Comparison of ENCODE assay signal across 8 cellular contexts in the genomic region with DNA sequence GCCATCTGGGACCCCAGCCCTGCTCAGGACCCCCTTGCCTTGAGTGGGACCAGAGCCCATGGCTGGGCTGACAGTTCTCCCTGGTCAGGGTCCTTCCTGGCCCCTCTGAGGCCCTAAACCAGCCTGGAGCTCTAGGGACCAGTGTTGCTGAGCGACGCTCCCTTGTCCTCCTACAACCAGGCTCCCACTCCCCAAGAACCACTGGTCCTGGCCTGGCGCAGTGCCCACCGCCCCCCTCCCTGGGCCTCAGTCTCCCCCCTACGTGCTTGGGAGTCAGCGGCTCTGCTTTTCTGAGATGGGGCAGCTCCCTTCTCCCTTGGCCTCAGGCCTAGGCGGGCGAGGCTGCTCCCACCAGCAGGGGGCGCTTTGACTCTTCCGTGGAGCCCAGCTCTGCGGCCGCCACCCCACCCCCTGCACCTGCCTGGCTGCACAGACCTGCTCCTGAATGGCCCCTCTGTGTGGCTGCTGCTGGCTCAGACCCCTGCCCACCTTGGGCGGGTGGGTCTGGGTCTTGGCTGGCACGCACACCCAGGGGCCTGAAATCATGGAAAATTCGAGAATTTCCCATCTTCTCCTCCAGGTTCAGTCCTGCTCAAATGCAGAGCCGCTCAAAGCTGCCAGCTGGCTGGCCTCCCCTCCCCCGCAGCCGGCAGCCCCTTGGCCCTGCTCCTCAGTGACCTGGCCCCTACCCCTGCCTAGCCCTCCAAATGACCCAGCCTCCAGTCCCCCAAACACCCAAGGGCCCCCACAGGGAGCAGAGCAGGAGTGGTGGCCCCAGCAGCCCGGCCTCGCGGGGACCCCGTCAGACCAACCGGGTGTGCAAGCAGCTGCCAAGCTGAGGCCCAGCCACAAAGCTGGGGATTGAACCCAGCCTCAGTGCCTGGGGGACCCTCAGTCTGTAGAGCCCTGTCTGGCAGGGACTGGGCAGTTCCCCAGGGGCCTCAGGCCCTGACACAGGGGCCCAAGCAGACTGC. TPM values are rescaled to one million over a fixed set of nuclear protein-coding genes. Genes with fewer than 3 reads are reported as not detected.
A peak's percentile ranks its signal among the peaks of the same experiment; 100 is the strongest.
DNase-seq lines count a peak whose midpoint lies in the region; ATAC-seq, FAIRE-seq and TF ChIP-seq lines count a peak whose summit lies in the region.

No MANE protein-coding gene starts in this region.

- no peak overlapping the region for H4K5ac ChIP-seq in IMR-90 (ENCODE audit: low read depth, low read length)

- intact Hi-C loops in IMR-90 (cut with micrococcal nuclease), result loop anchor here (1.0 kb wide), 1 partner anchor 270 kb away; no protein-coding TSS in a partner anchor
- intact Hi-C loops in tibial artery (cut with DNase I; ENCODE audit: low total_unique reads), result loop anchor here (10.0 kb wide), 1 partner anchor 272 kb away; no protein-coding TSS in a partner anchor

- H3K27me3 ChIP-seq in IMR-90 (ENCODE audit: control insufficient read depth, insufficient read depth, low read length), result peaks cover 19% of the 10 kb centered on the region
- H3K27me3 ChIP-seq in SJSA1 (replicated peaks), result no peaks in the 10 kb centered on the region
- no peaks in the 10 kb centered on the region for H3K27me3 ChIP-seq in parathyroid adenoma (ENCODE audit: control insufficient read depth, insufficient read depth, low read length)
- H3K27me3 ChIP-seq in tibial artery, result peaks cover 0 to 2% of the 10 kb centered on the region in 2 donors

- peak; percentile 86 for TF ChIP-seq CTCF in IMR-90 (conservative IDR thresholded peaks at IDR 0.05; ENCODE audit: low read depth, low read length)
- peak; percentile 79 for TF ChIP-seq CTCF in parathyroid adenoma (IDR thresholded peaks at IDR 0.05)
- TF ChIP-seq CTCF in tibial artery (IDR thresholded peaks at IDR 0.05), result peak; percentile 74 to 80

- dilution Hi-C loops in IMR-90 (cut with HindIII; ENCODE audit: low sequenced_read_pairs, unreplicated experiment), result no loop called here

- 49% methylated on average over 12 of the region's 23 CpGs; no CpG with 5 or more reads in 1 of the 2 experiments for WGBS in IMR-90 (ENCODE audit: extremely low coverage in 2 of 2, insufficient read length in 1 of 2), 2 experiments

- H3K4me2 ChIP-seq in IMR-90 (ENCODE audit: low read depth, low read length), result no peak overlapping the region
- no peak overlapping the region for H3K4me2 ChIP-seq in parathyroid adenoma (ENCODE audit: low read length)

- H3K36me3 ChIP-seq in IMR-90 (ENCODE audit: control insufficient read depth, insufficient read depth, low read length), result no peaks in the 10 kb centered on the region
- no peaks in the 10 kb centered on the region for H3K36me3 ChIP-seq in SJSA1
- H3K36me3 ChIP-seq in parathyroid adenoma (ENCODE audit: control insufficient read depth, insufficient read depth, low read length), result no peaks in the 10 kb centered on the region
- H3K36me3 ChIP-seq in tibial artery, result peaks cover 0 to 15% (median 8%) of the 10 kb centered on the region in 3 donors

- no peak overlapping the region for H2AK5ac ChIP-seq in IMR-90 (ENCODE audit: low read depth, low read length)

- H2BK20ac ChIP-seq in IMR-90 (ENCODE audit: low read depth, low read length), result no peak overlapping the region

- H3K4ac ChIP-seq in IMR-90 (ENCODE audit: low read depth, low read length), result no peak overlapping the region

- FAIRE-seq in GM12891 (lab: Jason Lieb, UNC) (peak; percentile 84), frontal cortex (lab: Jason Lieb, UNC) (no peak)

- H2AK9ac ChIP-seq in IMR-90 (replicated peaks; ENCODE audit: low read depth, low read length, poor library complexity), result no peak overlapping the region

- H2BK120ac ChIP-seq in IMR-90 (ENCODE audit: low read depth, low read length), result no peak overlapping the region

- H2AFZ ChIP-seq in IMR-90 (replicated peaks; ENCODE audit: low read length, poor library complexity) (peak overlapping the region; percentile 41), parathyroid adenoma (no peak overlapping the region)

- no peaks in the 10 kb centered on the region for H3K9me3 ChIP-seq in IMR-90 (ENCODE audit: control insufficient read depth, insufficient read depth, low read length)
- H3K9me3 ChIP-seq in SJSA1 (replicated peaks), result no peaks in the 10 kb centered on the region
- no peaks in the 10 kb centered on the region for H3K9me3 ChIP-seq in parathyroid adenoma (ENCODE audit: control insufficient read depth, low read length)
- H3K9me3 ChIP-seq in tibial artery, result no peaks in the 10 kb centered on the region

- H3K14ac ChIP-seq in IMR-90 (replicated peaks; ENCODE audit: low read depth, low read length), result no peak overlapping the region

- H3K79me1 ChIP-seq in IMR-90 (ENCODE audit: low read depth in 1 of 2, low read length in 2 of 2), result no peaks in the 10 kb centered on the region

- H3K23ac ChIP-seq in IMR-90 (ENCODE audit: low read depth, low read length), result no peak overlapping the region

- no peak overlapping the region for H4K91ac ChIP-seq in IMR-90 (ENCODE audit: insufficient read depth, low read depth, low read length)

- no peak overlapping the region for H2BK5ac ChIP-seq in IMR-90 (ENCODE audit: low read depth, low read length, poor library complexity, severe bottlenecking)

- in situ Hi-C loops in IMR-90 (cut with MboI; ENCODE audit: low sequenced_read_pairs), result loop anchor here (5.0 kb wide), 1 partner anchor 270 kb away; no protein-coding TSS in a partner anchor

- no peaks in the 10 kb centered on the region for H3K9me1 ChIP-seq in IMR-90 (ENCODE audit: insufficient read depth, low read length)

- H3K56ac ChIP-seq in IMR-90 (ENCODE audit: extremely low read depth, insufficient read depth, low read length), result no peak overlapping the region

- no peak overlapping the region for H3K18ac ChIP-seq in IMR-90 (ENCODE audit: low read depth, low read length)

- CTCF ChIA-PET in IMR-90 (lab: Yijun Ruan, JAX), result interaction anchor here (0.6 to 1.3 kb wide), 7 partner anchors 13 to 268 kb away, joined by 3 to 5 read pairs (median 3); no protein-coding TSS in a partner anchor

- no peak for TF ChIP-seq POLR2A in GM12891 (IDR thresholded peaks at IDR 0.05; ENCODE audit: low read depth, low read length)
- TF ChIP-seq POLR2A in IMR-90 (IDR thresholded peaks at IDR 0.05; ENCODE audit: low read depth, low read length), result no peak

- no peak overlapping the region for H3K4me3 ChIP-seq in IMR-90 (ENCODE audit: insufficient read depth, low read depth, low read length)
- no peak overlapping the region for H3K4me3 ChIP-seq in SJSA1
- H3K4me3 ChIP-seq in parathyroid adenoma (ENCODE audit: low read depth, low read length), result no peak overlapping the region
- no peak overlapping the region for H3K4me3 ChIP-seq in tibial artery

- POLR2A ChIA-PET in IMR-90 (lab: Charles Lee; ENCODE audit: unreplicated experiment), result no interaction called here

- no peak overlapping the region for H4K8ac ChIP-seq in IMR-90 (ENCODE audit: low read depth in 2 of 2, low read length in 2 of 2)

- ATAC-seq in IMR-90 (ENCODE audit: low read depth) (peak; percentile 97), GM18520 (IDR thresholded peaks at IDR 0.05; ENCODE audit: unreplicated experiment) (no peak)

- H3K9ac ChIP-seq in IMR-90 (ENCODE audit: low read depth, low read length) (no peak overlapping the region), parathyroid adenoma (no peak overlapping the region)

- H3K27ac ChIP-seq in IMR-90 (ENCODE audit: insufficient read depth, low read length), result no peak overlapping the region
- no peak overlapping the region for H3K27ac ChIP-seq in SJSA1
- no peak overlapping the region for H3K27ac ChIP-seq in parathyroid adenoma
- peak overlapping the region; percentile 41 to 79 for H3K27ac ChIP-seq in tibial artery

- BruUV-seq in IMR-90 (replicated peaks; lab: Mats Ljungman, UMichigan), result no TSS peak

- TF ChIP-seq RAD21 in IMR-90 (IDR thresholded peaks at IDR 0.05; ENCODE audit: low read length), result peak; percentile 78

- H2BK15ac ChIP-seq in IMR-90 (ENCODE audit: low read depth, low read length), result no peak overlapping the region

- H3K4me1 ChIP-seq in IMR-90 (ENCODE audit: control insufficient read depth, insufficient read depth, low read length), result no peaks in the 10 kb centered on the region
- H3K4me1 ChIP-seq in SJSA1 (replicated peaks), result no peaks in the 10 kb centered on the region
- H3K4me1 ChIP-seq in parathyroid adenoma, result no peaks in the 10 kb centered on the region
- H3K4me1 ChIP-seq in tibial artery, result peaks cover 0 to 32% (median 16%) of the 10 kb centered on the region in 4 donors

- no peaks in the 10 kb centered on the region for H3K79me2 ChIP-seq in parathyroid adenoma

- peak; percentile 99 for DNase-seq in GM12891 (ENCODE audit: insufficient read length, low spot score)
- DNase-seq in IMR-90, result peak; percentile 41
- peak; percentile 71 to 78 for DNase-seq in SJSA1 (ENCODE audit: low read depth in 1 of 2, low spot score in 2 of 2)
- DNase-seq in activated gamma-delta T cell (lab: John Stamatoyannopoulos, UW), result peak; percentile 43
- peak; percentile 80 to 93 for DNase-seq in frontal cortex (ENCODE audit: low spot score in 2 of 2)
- peak; percentile 64 to 84 for DNase-seq in tibial artery

- no peaks in the 10 kb centered on the region for H4K20me1 ChIP-seq in IMR-90 (ENCODE audit: insufficient read depth, low read length)

RNA-seq across cellular contexts. Expression of a gene that starts 9.1 kb away (rescaled TPM):
- polyA plus RNA-seq in GM12891 (2012; ENCODE audit: low read depth, missing spikeins), result 5.7 TPM
- total RNA-seq in IMR-90 (2012; rRNA removed), result not detected in 2 replicates
- polyA plus RNA-seq in IMR-90 (2012; rRNA removed), result not detected in 2 replicates
- polyA plus RNA-seq in IMR-90 (2012; cell fraction: cytosol; rRNA removed), result not detected in 2 replicates
- polyA plus RNA-seq in IMR-90 (2012; cell fraction: nucleus; rRNA removed; ENCODE audit: low replicate concordance), result not detected in 2 replicates
- total RNA-seq in SJSA1 (2014; rRNA removed; shearing (Covaris generic)), result not detected in 2 replicates
- total RNA-seq in frontal cortex, result not detected

RNA-seq across cellular contexts. Expression of a gene that starts 29.7 kb away (rescaled TPM):
- polyA plus RNA-seq in GM12891 (2012; ENCODE audit: low read depth, missing spikeins), result 602 TPM
- not detected in 2 replicates for total RNA-seq in IMR-90 (2012; rRNA removed)
- polyA plus RNA-seq in IMR-90 (2012; rRNA removed), result 0.11 TPM in 1 of 2 replicates, not detected in the other
- polyA plus RNA-seq in IMR-90 (2012; cell fraction: cytosol; rRNA removed), result 0.04 and 0.13 TPM in 2 replicates
- polyA plus RNA-seq in IMR-90 (2012; cell fraction: nucleus; rRNA removed; ENCODE audit: low replicate concordance), result 0.48 TPM in 1 of 2 replicates, not detected in the other
- total RNA-seq in SJSA1 (2014; rRNA removed; shearing (Covaris generic)), result 0.50 and 3.4 TPM in 2 replicates
- 0.82 TPM for total RNA-seq in frontal cortex

RNA-seq across cellular contexts. Expression of a gene that starts 37.0 kb away (rescaled TPM):
- 1.5 TPM for polyA plus RNA-seq in GM12891 (2012; ENCODE audit: low read depth, missing spikeins)
- total RNA-seq in IMR-90 (2012; rRNA removed) (not detected in 2 replicates), frontal cortex (not detected)
- not detected in 2 replicates for polyA plus RNA-seq in IMR-90 (2012; rRNA removed)
- polyA plus RNA-seq in IMR-90 (2012; cell fraction: cytosol; rRNA removed), result not detected in 2 replicates
- polyA plus RNA-seq in IMR-90 (2012; cell fraction: nucleus; rRNA removed; ENCODE audit: low replicate concordance), result not detected in 2 replicates
- 7.5 and 8.0 TPM in 2 replicates for total RNA-seq in SJSA1 (2014; rRNA removed; shearing (Covaris generic))

RNA-seq across cellular contexts. Expression of a gene that starts 43.8 kb away (rescaled TPM):
- polyA plus RNA-seq in GM12891 (2012; ENCODE audit: low read depth, missing spikeins), result 0.46 TPM
- total RNA-seq in IMR-90 (2012; rRNA removed) (not detected in 2 replicates), frontal cortex (not detected)
- polyA plus RNA-seq in IMR-90 (2012; rRNA removed), result not detected in 2 replicates
- polyA plus RNA-seq in IMR-90 (2012; cell fraction: cytosol; rRNA removed), result not detected in 2 replicates
- polyA plus RNA-seq in IMR-90 (2012; cell fraction: nucleus; rRNA removed; ENCODE audit: low replicate concordance), result 0.25 TPM in 1 of 2 replicates, not detected in the other
- not detected in 2 replicates for total RNA-seq in SJSA1 (2014; rRNA removed; shearing (Covaris generic))

RNA-seq across cellular contexts. Expression of a gene that starts 47.8 kb away (rescaled TPM):
- 0.60 TPM for polyA plus RNA-seq in GM12891 (2012; ENCODE audit: low read depth, missing spikeins)
- not detected in 2 replicates for total RNA-seq in IMR-90 (2012; rRNA removed)
- polyA plus RNA-seq in IMR-90 (2012; rRNA removed), result not detected in 2 replicates
- not detected in 2 replicates for polyA plus RNA-seq in IMR-90 (2012; cell fraction: cytosol; rRNA removed)
- polyA plus RNA-seq in IMR-90 (2012; cell fraction: nucleus; rRNA removed; ENCODE audit: low replicate concordance), result 0.32 TPM in 1 of 2 replicates, not detected in the other
- 0.06 TPM in 1 of 2 replicates, not detected in the other for total RNA-seq in SJSA1 (2014; rRNA removed; shearing (Covaris generic))
- not detected for total RNA-seq in frontal cortex

Comparison
In these comparisons a context has a peak if more than half of its experiments do, and no peak if none do; other contexts are left out.
1. DNase-seq: peak in every context shown above with its lines; median percentile 99 in GM12891; 86 in frontal cortex; 74 in SJSA1; 74 in tibial artery; 43 in activated gamma-delta T cell; 41 in IMR-90.
2. H3K27ac ChIP-seq: peak in tibial artery (2 of 2); none in IMR-90 (single experiment), SJSA1 (single experiment) and parathyroid adenoma (single experiment).
3. Peak in every context shown above with its lines, with median percentiles within 50 percentile points of each other: CTCF ChIP-seq.